In genomic region chr11:71929491-71929890, GRCh38 we compare ENCODE assay signal across 1 cellular context.
TF ChIP-seq lines count a peak whose summit lies in the region.

No MANE protein-coding gene starts in this region.

TF ChIP-seq in K562, 482 proteins besides CTCF, POLR2A, EP300 and RAD21:
- TF ChIP-seq ZNF24 (IDR thresholded peaks at IDR 0.05): peak; percentile 66; the same call in 1 of the 2 replicates
- no peak for TF ChIP-seq BMI1 (IDR thresholded peaks at IDR 0.05; ENCODE audit: low read length)
